In genomic region chr9:93020785-93021670, GRCh38 we compare ENCODE assay signal across 13 cellular contexts. TPM values are rescaled to one million over a fixed set of nuclear protein-coding genes. Genes with fewer than 3 reads are reported as not detected.
DNase-seq lines count a peak whose midpoint lies in the region; ATAC-seq and TF ChIP-seq lines count a peak whose summit lies in the region.
"Had no signal": no experiment of that assay in that cellular context is flagged by ENCODE, and none has a peak within 500 bp of the region (broad histone marks: within the 10 kb centered on the region; RNA-seq: fewer than 3 reads in every experiment).

No MANE protein-coding gene starts in this region.

- no peak for DNase-seq in GM13977 (ENCODE audit: low spot score)
- peak; percentile 50 for DNase-seq in T follicular helper cell (ENCODE audit: low read depth)
- no peak for DNase-seq in neuronal stem cell (ENCODE audit: low spot score)
- DNase-seq in T1000 (lab: John Stamatoyannopoulos, UW) = no peak
- DNase-seq in DMS53 treated with DMSO at 0.1 percent for 48 hours (lab: John Stamatoyannopoulos, UW; ENCODE audit: unreplicated experiment) = no peak
- no peak for DNase-seq in ACHN
- DNase-seq: foreskin keratinocyte, Karpas-422, nucleus accumbens had no signal

- H3K4me2 ChIP-seq in neuronal stem cell (ENCODE audit: insufficient read depth, low read length, poor library complexity, severe bottlenecking) = no peak overlapping the region

- peak overlapping the region; percentile 24 for H2BK12ac ChIP-seq in neuronal stem cell (ENCODE audit: low read length)

- H2AK5ac ChIP-seq in neuronal stem cell (ENCODE audit: low read depth, low read length) = no peak overlapping the region

- no peak for ATAC-seq in HG02973 (IDR thresholded peaks at IDR 0.05; ENCODE audit: unreplicated experiment)
- ATAC-seq: foreskin keratinocyte, HCT116 had no signal

- no peak overlapping the region for H3K14ac ChIP-seq in neuronal stem cell (ENCODE audit: low read length)

- peaks cover 13% of the 10 kb centered on the region for H3K36me3 Mint-ChIP-seq in activated naive CD4-positive, alpha-beta T cell treated with anti-CD3 and anti-CD28 coated beads, Interleukin-2, amount 50 U/mL, for 24 hours

- H3K79me1 ChIP-seq in neuronal stem cell (ENCODE audit: low read depth, low read length) = no peaks in the 10 kb centered on the region

- H3K27me3 Mint-ChIP-seq in activated naive CD4-positive, alpha-beta T cell treated with anti-CD3 and anti-CD28 coated beads, Interleukin-2, amount 50 U/mL, for 24 hours = no peaks in the 10 kb centered on the region
- H3K27me3 Mint-ChIP-seq: dendritic cell treated with granulocyte-macrophage colony-stimulating factor and Interleukin-4, amounts not matched to agents 40 ng/mL and 50 ng/mL, for 4 days had no signal

- no peak overlapping the region for H3K9ac ChIP-seq in neuronal stem cell (ENCODE audit: low read depth, low read length, poor library complexity)

- no peak overlapping the region for H3K4ac ChIP-seq in neuronal stem cell (ENCODE audit: low read length)

- no peaks in the 10 kb centered on the region for H3K9me3 Mint-ChIP-seq in activated naive CD4-positive, alpha-beta T cell treated with anti-CD3 and anti-CD28 coated beads, Interleukin-2, amount 50 U/mL, for 24 hours
- H3K9me3 Mint-ChIP-seq: dendritic cell treated with granulocyte-macrophage colony-stimulating factor and Interleukin-4, amounts not matched to agents 40 ng/mL and 50 ng/mL, for 4 days had no signal

- peak overlapping the region; percentile 88 for H3K27ac Mint-ChIP-seq in activated naive CD4-positive, alpha-beta T cell treated with anti-CD3 and anti-CD28 coated beads, Interleukin-2, amount 50 U/mL, for 24 hours
- H3K27ac Mint-ChIP-seq: dendritic cell treated with granulocyte-macrophage colony-stimulating factor and Interleukin-4, amounts not matched to agents 40 ng/mL and 50 ng/mL, for 4 days had no signal

- H3K18ac ChIP-seq in neuronal stem cell (ENCODE audit: low read length) = peak overlapping the region; percentile 59

- no peak overlapping the region for H3K4me3 Mint-ChIP-seq in activated naive CD4-positive, alpha-beta T cell treated with anti-CD3 and anti-CD28 coated beads, Interleukin-2, amount 50 U/mL, for 24 hours
- H3K4me3 Mint-ChIP-seq: dendritic cell treated with granulocyte-macrophage colony-stimulating factor and Interleukin-4, amounts not matched to agents 40 ng/mL and 50 ng/mL, for 4 days had no signal

- H2BK15ac ChIP-seq in neuronal stem cell (ENCODE audit: low read length) = no peak overlapping the region

- peak; percentile 6 for TF ChIP-seq CTCF in GM13977 (IDR thresholded peaks at IDR 0.05; ENCODE audit: extremely low read depth, insufficient read depth, missing control alignments)

- no peak overlapping the region for H4K91ac ChIP-seq in neuronal stem cell (ENCODE audit: low read depth, low read length, poor library complexity)

- WGBS in neuronal stem cell (ENCODE audit: extremely low coverage in 2 of 2, insufficient read length in 2 of 2, insufficient replicate concordance in 1 of 2), 2 donors = no CpG with 5 or more reads among the region's 25 CpGs

- no peaks in the 10 kb centered on the region for H3K36me3 ChIP-seq in neuronal stem cell (replicated peaks in 1 of 2; ENCODE audit: control insufficient read depth in 2 of 2, insufficient read depth in 2 of 2, low read length in 2 of 2)

- peak overlapping the region; percentile 85 for H2BK120ac ChIP-seq in neuronal stem cell (ENCODE audit: low read depth, low read length)

- no peak overlapping the region for H2AFZ ChIP-seq in neuronal stem cell (ENCODE audit: low read length)

- peak overlapping the region; percentile 6 for H3K23ac ChIP-seq in neuronal stem cell (ENCODE audit: low read depth, low read length, poor library complexity)

- no peak overlapping the region for H2BK5ac ChIP-seq in neuronal stem cell (ENCODE audit: low read length)

- peaks cover 0 to 7% (median 0%) of the 10 kb centered on the region in 3 experiments for H3K27me3 ChIP-seq in neuronal stem cell (ENCODE audit: control insufficient read depth in 3 of 3, insufficient read depth in 3 of 3, low read depth in 1 of 3, low read length in 3 of 3)
- H3K27me3 ChIP-seq: foreskin keratinocyte had no signal

- H3K4me1 ChIP-seq in neuronal stem cell (ENCODE audit: control insufficient read depth in 2 of 2, insufficient read depth in 1 of 2, low read depth in 1 of 2, low read length in 2 of 2) = peaks cover 0 to 12% of the 10 kb centered on the region in 2 donors
- H3K4me1 ChIP-seq: foreskin keratinocyte had no signal

- peak overlapping the region in 1 of 2 donors; percentile 23 for H3K4me3 ChIP-seq in neuronal stem cell (ENCODE audit: low read length in 2 of 2)

- in situ Hi-C loops in GM13977 (cut with MboI; ENCODE audit: low pct_unique_long_range_greater_than_20kb, low sequenced_read_pairs, unreplicated experiment) = no loop called here
- in situ Hi-C loops in ACHN (cut with HindIII; ENCODE audit: low pct_ligation_motif_present, low pct_unique_long_range_greater_than_20kb, low sequenced_read_pairs) = no loop called here

- H3K27ac ChIP-seq in neuronal stem cell (replicated peaks; ENCODE audit: low read length) = no peak overlapping the region
- H3K27ac ChIP-seq: foreskin keratinocyte had no signal

- H3K9me3 ChIP-seq in neuronal stem cell (replicated peaks in 1 of 2; ENCODE audit: control insufficient read depth in 2 of 2, insufficient read depth in 1 of 2, low read depth in 1 of 2, low read length in 2 of 2) = no peaks in the 10 kb centered on the region

- H3K4me1 Mint-ChIP-seq in activated naive CD4-positive, alpha-beta T cell treated with anti-CD3 and anti-CD28 coated beads, Interleukin-2, amount 50 U/mL, for 24 hours = peaks cover 66% of the 10 kb centered on the region

- no peak overlapping the region for H4K8ac ChIP-seq in neuronal stem cell (ENCODE audit: low read depth, low read length)

RNA-seq across cellular contexts. Expression of gene SUSD3, which starts 37.5 kb away (rescaled TPM):
- polyA plus RNA-seq in neuronal stem cell (2013, experiment 1 of 2) = 1.9 TPM
- polyA plus RNA-seq in neuronal stem cell (2013, experiment 2 of 2) = 2.0 TPM
